26 cellular contexts compared by ENCODE assay signal in genomic region chr5:139743001-139743771, GRCh38. TPM values are rescaled to one million over a fixed set of nuclear protein-coding genes. Genes with fewer than 3 reads are reported as not detected.
DNase-seq lines count a peak whose midpoint lies in the region; ATAC-seq and TF ChIP-seq lines count a peak whose summit lies in the region.
"Had no signal": no experiment of that assay in that cellular context is flagged by ENCODE, and none has a peak within 500 bp of the region (broad histone marks: within the 10 kb centered on the region; RNA-seq: fewer than 3 reads in every experiment).

No MANE protein-coding gene starts in this region.

- no peak overlapping the region for H3K9ac ChIP-seq in mesenchymal stem cell (ENCODE audit: low read length)
- H3K9ac ChIP-seq: GM23248 had no signal

- H2BK120ac ChIP-seq in mesenchymal stem cell (ENCODE audit: low read depth, low read length) = no peak overlapping the region

- TF ChIP-seq CTCF in activated CD8-positive, alpha-beta T cell treated with anti-CD3 and anti-CD28 coated beads for 36 hours (IDR thresholded peaks at IDR 0.05) = no peak

- H4K8ac ChIP-seq in mesenchymal stem cell (ENCODE audit: low read length) = no peak overlapping the region

- no peak overlapping the region for H2BK5ac ChIP-seq in mesenchymal stem cell (ENCODE audit: low read depth, low read length, poor library complexity, severe bottlenecking)

- H3K9me3 Mint-ChIP-seq in activated CD8-positive, alpha-beta T cell treated with anti-CD3 and anti-CD28 coated beads for 36 hours = no peaks in the 10 kb centered on the region
- no peaks in the 10 kb centered on the region for H3K9me3 Mint-ChIP-seq in activated CD8-positive, alpha-beta T cell treated with anti-CD3 and anti-CD28 coated beads, Interleukin-2, amount 10 ng/mL, durations not matched to agents 7 days and 5 days (ENCODE audit: insufficient read depth)
- H3K9me3 Mint-ChIP-seq: activated naive CD8-positive, alpha-beta T cell treated with anti-CD3 and anti-CD28 coated beads, Interleukin-2, amount 10 ng/mL, durations not matched to agents 7 days and 5 days; activated T-helper 1 cell treated with anti-CD3 and anti-CD28 coated beads, Interleukin-12 subunit alpha, Interleukin-12 subunit beta, Interleukin-2, Interleukin-4 antibody, amounts not matched to agents 30 ng/mL and 10 ng/mL and 1 ng/mL, durations not matched to agents 14 hours and 24 hours and 36 hours had no signal

- POLR2A ChIA-PET in activated CD8-positive, alpha-beta T cell treated with anti-CD3 and anti-CD28 coated beads for 36 hours (lab: Charles Lee) = interaction anchor here (1.9 kb wide), 1 partner anchor 107 kb away, joined by 5 read pairs; no protein-coding TSS in a partner anchor
- POLR2A ChIA-PET in activated CD8-positive, alpha-beta T cell treated with anti-CD3 and anti-CD28 coated beads, Interleukin-2, amount 10 ng/mL, durations not matched to agents 7 days and 5 days (lab: Charles Lee) = interaction anchor here (0.7 kb wide), 1 partner anchor 22 kb away, joined by 3 read pairs; no protein-coding TSS in a partner anchor

- CTCF ChIA-PET in activated CD8-positive, alpha-beta T cell treated with anti-CD3 and anti-CD28 coated beads for 36 hours (lab: Charles Lee) = interaction anchor here (1.4 to 2.0 kb wide), 4 partner anchors 22 to 109 kb away, joined by 3 to 10 read pairs (median 8); no protein-coding TSS in a partner anchor
- CTCF ChIA-PET in activated CD8-positive, alpha-beta T cell treated with anti-CD3 and anti-CD28 coated beads, Interleukin-2, amount 10 ng/mL, durations not matched to agents 7 days and 5 days (lab: Charles Lee) = interaction anchor here (1.0 to 1.4 kb wide), 2 partner anchors 22 to 109 kb away, joined by 3 to 4 read pairs; no protein-coding TSS in a partner anchor

- intact Hi-C loops in activated CD8-positive, alpha-beta T cell treated with anti-CD3 and anti-CD28 coated beads for 36 hours (cut with micrococcal nuclease) = no loop called here

- ATAC-seq in activated CD8-positive, alpha-beta T cell treated with anti-CD3 and anti-CD28 coated beads for 36 hours = no peak
- ATAC-seq in activated CD8-positive, alpha-beta T cell treated with anti-CD3 and anti-CD28 coated beads, Interleukin-2, amount 10 ng/mL, durations not matched to agents 7 days and 5 days = no peak
- ATAC-seq in esophagus mucosa = no peak
- ATAC-seq: lower lobe of right lung had no signal

- 90% methylated on average over 9 of the region's 9 CpGs for WGBS in mesenchymal stem cell

- no peak overlapping the region for H3K4me3 Mint-ChIP-seq in activated CD8-positive, alpha-beta T cell treated with anti-CD3 and anti-CD28 coated beads for 36 hours
- H3K4me3 Mint-ChIP-seq in activated CD8-positive, alpha-beta T cell treated with anti-CD3 and anti-CD28 coated beads, Interleukin-2, amount 10 ng/mL, durations not matched to agents 7 days and 5 days = no peak overlapping the region
- H3K4me3 Mint-ChIP-seq: activated naive CD8-positive, alpha-beta T cell treated with anti-CD3 and anti-CD28 coated beads, Interleukin-2, amount 10 ng/mL, durations not matched to agents 7 days and 5 days; activated T-helper 1 cell treated with anti-CD3 and anti-CD28 coated beads, Interleukin-12 subunit alpha, Interleukin-12 subunit beta, Interleukin-2, Interleukin-4 antibody, amounts not matched to agents 30 ng/mL and 10 ng/mL and 1 ng/mL, durations not matched to agents 14 hours and 24 hours and 36 hours had no signal

- H3K27ac ChIP-seq in angular gyrus (ENCODE audit: low read depth, low read length) = peak overlapping the region; percentile 15
- no peak overlapping the region for H3K27ac ChIP-seq in mesenchymal stem cell (ENCODE audit: low read length, poor library complexity, severe bottlenecking)
- peak overlapping the region; percentile 92 for H3K27ac ChIP-seq in temporal lobe (ENCODE audit: low read depth, low read length)
- H3K27ac ChIP-seq: C4-2B, cardiac muscle cell, GM23248, lower lobe of right lung, prostate gland had no signal

- H3K79me1 ChIP-seq in mesenchymal stem cell (replicated peaks; ENCODE audit: low read length, poor library complexity, severe bottlenecking) = no peaks in the 10 kb centered on the region

- H3K23ac ChIP-seq in mesenchymal stem cell (ENCODE audit: low read length in 2 of 2) = no peak overlapping the region

- H2AFZ ChIP-seq in mesenchymal stem cell (ENCODE audit: low read depth, low read length) = no peak overlapping the region
- H2AFZ ChIP-seq: GM23248 had no signal

- H3K14ac ChIP-seq in mesenchymal stem cell (ENCODE audit: low read length in 2 of 2) = peak overlapping the region in 1 of 2 experiments; percentile 36

- H3K36me3 Mint-ChIP-seq in activated CD8-positive, alpha-beta T cell treated with anti-CD3 and anti-CD28 coated beads for 36 hours (ENCODE audit: low read depth) = no peaks in the 10 kb centered on the region
- no peaks in the 10 kb centered on the region for H3K36me3 Mint-ChIP-seq in activated CD8-positive, alpha-beta T cell treated with anti-CD3 and anti-CD28 coated beads, Interleukin-2, amount 10 ng/mL, durations not matched to agents 7 days and 5 days (ENCODE audit: low read depth)
- H3K36me3 Mint-ChIP-seq: activated naive CD8-positive, alpha-beta T cell treated with anti-CD3 and anti-CD28 coated beads, Interleukin-2, amount 10 ng/mL, durations not matched to agents 7 days and 5 days had no signal

- no peaks in the 10 kb centered on the region for H3K36me3 ChIP-seq in mesenchymal stem cell (ENCODE audit: control insufficient read depth in 1 of 2, insufficient read depth in 2 of 2, low read depth in 1 of 2, low read length in 2 of 2)
- H3K36me3 ChIP-seq: cardiac muscle cell, lower lobe of right lung, prostate gland had no signal

- no peak overlapping the region for H3K27ac Mint-ChIP-seq in activated CD8-positive, alpha-beta T cell treated with anti-CD3 and anti-CD28 coated beads for 36 hours
- no peak overlapping the region for H3K27ac Mint-ChIP-seq in activated CD8-positive, alpha-beta T cell treated with anti-CD3 and anti-CD28 coated beads, Interleukin-2, amount 10 ng/mL, durations not matched to agents 7 days and 5 days
- H3K27ac Mint-ChIP-seq: activated naive CD8-positive, alpha-beta T cell treated with anti-CD3 and anti-CD28 coated beads, Interleukin-2, amount 10 ng/mL, durations not matched to agents 7 days and 5 days; activated T-helper 1 cell treated with anti-CD3 and anti-CD28 coated beads, Interleukin-12 subunit alpha, Interleukin-12 subunit beta, Interleukin-2, Interleukin-4 antibody, amounts not matched to agents 30 ng/mL and 10 ng/mL and 1 ng/mL, durations not matched to agents 14 hours and 24 hours and 36 hours had no signal

- H3K4me1 ChIP-seq in mesenchymal stem cell (ENCODE audit: control insufficient read depth, insufficient read depth, low read depth, low read length) = peaks cover 80% of the 10 kb centered on the region

- peak overlapping the region; percentile 85 for H2AK5ac ChIP-seq in mesenchymal stem cell (ENCODE audit: low read length, severe bottlenecking)

- H3K4me3 ChIP-seq in mesenchymal stem cell (ENCODE audit: insufficient read depth in 1 of 2, low read depth in 1 of 2, low read length in 2 of 2) = no peak overlapping the region
- H3K4me3 ChIP-seq: cardiac muscle cell, GM23248, lower lobe of right lung, prostate gland had no signal

- H2BK15ac ChIP-seq in mesenchymal stem cell (ENCODE audit: low read depth, poor library complexity, severe bottlenecking) = no peak overlapping the region

- peaks cover 2% of the 10 kb centered on the region for H3K27me3 Mint-ChIP-seq in activated CD8-positive, alpha-beta T cell treated with anti-CD3 and anti-CD28 coated beads for 36 hours
- H3K27me3 Mint-ChIP-seq in activated CD8-positive, alpha-beta T cell treated with anti-CD3 and anti-CD28 coated beads, Interleukin-2, amount 10 ng/mL, durations not matched to agents 7 days and 5 days (ENCODE audit: low read depth) = peaks cover 21% of the 10 kb centered on the region

- DNase-seq in activated CD8-positive, alpha-beta T cell treated with anti-CD3 and anti-CD28 coated beads for 36 hours = peak; percentile 28
- no peak for DNase-seq in activated CD8-positive, alpha-beta T cell treated with anti-CD3 and anti-CD28 coated beads, Interleukin-2, amount 10 ng/mL, durations not matched to agents 7 days and 5 days
- DNase-seq in mesenchymal stem cell (no peak), kidney tubule cell (ENCODE audit: low spot score) (no peak)
- DNase-seq in stimulated activated CD8-positive, alpha-beta memory T cell treated with anti-CD3 and anti-CD28 coated beads, Interleukin-4, amount 100 ng/mL, for 48 hours = no peak
- DNase-seq: activated naive CD8-positive, alpha-beta T cell treated with anti-CD3 and anti-CD28 coated beads, Interleukin-2, amount 10 ng/mL, durations not matched to agents 7 days and 5 days; DMS53; effector memory CD4-positive, alpha-beta T cell; GM23248; head of caudate nucleus; lower lobe of right lung; NCI-H510A treated with DMSO at 0.1 percent for 48 hours; SHP77 treated with DMSO at 0.1 percent for 48 hours; small intestine; stimulated activated CD4-positive, alpha-beta T cell treated with anti-CD3 and anti-CD28 coated beads, Interleukin-4, amount 100 ng/mL, for 4 hours; trophoblast cell had no signal

- H3K18ac ChIP-seq in mesenchymal stem cell (ENCODE audit: low read depth in 1 of 2, low read length in 2 of 2) = peak overlapping the region in 1 of 2 experiments; percentile 11

- H3K27me3 ChIP-seq in mesenchymal stem cell (ENCODE audit: control insufficient read depth in 1 of 2, insufficient read depth in 1 of 2, low read length in 2 of 2) = no peaks in the 10 kb centered on the region

- no peak overlapping the region for H3K4ac ChIP-seq in mesenchymal stem cell (ENCODE audit: low read depth in 1 of 2, low read length in 2 of 2)

- H3K4me1 Mint-ChIP-seq in activated CD8-positive, alpha-beta T cell treated with anti-CD3 and anti-CD28 coated beads for 36 hours (ENCODE audit: low read depth) = peaks cover 27% of the 10 kb centered on the region
- H3K4me1 Mint-ChIP-seq in activated CD8-positive, alpha-beta T cell treated with anti-CD3 and anti-CD28 coated beads, Interleukin-2, amount 10 ng/mL, durations not matched to agents 7 days and 5 days (ENCODE audit: low read depth) = peaks cover 21% of the 10 kb centered on the region

- H3K9me3 ChIP-seq in mesenchymal stem cell (ENCODE audit: control insufficient read depth, low read length) = no peaks in the 10 kb centered on the region
- H3K9me3 ChIP-seq: lower lobe of right lung, prostate gland had no signal

- H2BK12ac ChIP-seq in mesenchymal stem cell (ENCODE audit: low read length in 2 of 2) = peak overlapping the region; percentile 18 to 51

- H3K4me2 ChIP-seq in mesenchymal stem cell (ENCODE audit: low read length, poor library complexity, severe bottlenecking) = no peak overlapping the region

- H4K91ac ChIP-seq in mesenchymal stem cell (ENCODE audit: low read length) = peak overlapping the region; percentile 28

RNA-seq across cellular contexts. Expression of gene PSD2, which starts 52.4 kb away (rescaled TPM):
- total RNA-seq in activated CD8-positive, alpha-beta T cell treated with anti-CD3 and anti-CD28 coated beads for 36 hours = under 1 TPM in 1 of 2 experiments, not detected in 1; 0.14 TPM
- not detected for total RNA-seq in activated CD8-positive, alpha-beta T cell treated with anti-CD3 and anti-CD28 coated beads, Interleukin-2, amount 10 ng/mL, durations not matched to agents 7 days and 5 days
- 0.07 TPM for polyA plus RNA-seq in mesenchymal stem cell (2013, experiment 1 of 2)
- 0.08 TPM for polyA plus RNA-seq in mesenchymal stem cell (2013, experiment 2 of 2)
- total RNA-seq in temporal lobe (31.2 TPM), esophagus mucosa (not detected)
- total RNA-seq: activated CD8-positive, alpha-beta memory T cell treated with anti-CD3 and anti-CD28 coated beads for 36 hours; activated T-helper 1 cell treated with anti-CD3 and anti-CD28 coated beads, Interleukin-12 subunit alpha, Interleukin-12 subunit beta, Interleukin-2, Interleukin-4 antibody, amounts not matched to agents 30 ng/mL and 10 ng/mL and 1 ng/mL, durations not matched to agents 14 hours and 24 hours and 36 hours; lower lobe of right lung; myocyte; T-helper 2 cell treated with Interferon-gamma antibody and Interleukin-4, amounts not matched to agents 100 ng/mL and 5 ng/mL, for 36 hours had no signal
- polyA plus RNA-seq: GM23248 had no signal

Comparison
In these comparisons a context has a peak if more than half of its experiments do, and no peak if none do; other contexts are left out.
1. RNA of gene PSD2, which starts 52.4 kb away (total RNA-seq): 31.2 TPM in temporal lobe (single experiment); 0.14 TPM in activated CD8-positive, alpha-beta T cell treated with anti-CD3 and anti-CD28 coated beads for 36 hours, not detected in activated CD8-positive, alpha-beta T cell treated with anti-CD3 and anti-CD28 coated beads, Interleukin-2, amount 10 ng/mL, durations not matched to agents 7 days and 5 days and not detected in esophagus mucosa (single experiment); every median in the first group is over 10 times any median in the second.